Comparison of ENCODE assay signal across 16 cellular contexts in genomic region chr2:109085912-109086742, GRCh38. TPM values are rescaled to one million over a fixed set of nuclear protein-coding genes. Genes with fewer than 3 reads are reported as not detected.
DNase-seq lines count a peak whose midpoint lies in the region; ATAC-seq and TF ChIP-seq lines count a peak whose summit lies in the region.
"Had no signal": no experiment of that assay in that cellular context is flagged by ENCODE, and none has a peak within 500 bp of the region (broad histone marks: within the 10 kb centered on the region; RNA-seq: fewer than 3 reads in every experiment).

No MANE protein-coding gene starts in this region.

- H3K27me3 Mint-ChIP-seq in type B pancreatic cell, result peaks cover 4% of the 10 kb centered on the region
- H3K27me3 Mint-ChIP-seq in CD4-positive, alpha-beta memory T cell, result peaks cover 1 to 2% of the 10 kb centered on the region in 2 donors

- H3K36me3 Mint-ChIP-seq in type B pancreatic cell, result no peaks in the 10 kb centered on the region
- no peaks in the 10 kb centered on the region for H3K36me3 Mint-ChIP-seq in CD4-positive, alpha-beta memory T cell
- H3K36me3 Mint-ChIP-seq: CD4-positive, CD25-positive, alpha-beta regulatory T cell had no signal

- TF ChIP-seq CTCF in HEK293 (tag by site-specific recombination; IDR thresholded peaks at IDR 0.05) (no peak), IMR-90 (conservative IDR thresholded peaks at IDR 0.05; ENCODE audit: low read depth, low read length) (no peak), esophagus muscularis mucosa (IDR thresholded peaks at IDR 0.05) (no peak), type B pancreatic cell (conservative IDR thresholded peaks at IDR 0.05) (no peak), breast epithelium (IDR thresholded peaks at IDR 0.05) (no peak)

- no peak overlapping the region for H4K8ac ChIP-seq in IMR-90 (ENCODE audit: low read depth in 2 of 2, low read length in 2 of 2)

- H3K4me1 Mint-ChIP-seq in type B pancreatic cell (ENCODE audit: unreplicated experiment), result peaks cover 8% of the 10 kb centered on the region
- H3K4me1 Mint-ChIP-seq in CD4-positive, alpha-beta memory T cell, result peaks cover 0 to 6% (median 1%) of the 10 kb centered on the region in 4 donors
- H3K4me1 Mint-ChIP-seq: GM23338 had no signal

- in situ Hi-C loops in IMR-90 (cut with MboI; ENCODE audit: low sequenced_read_pairs), result no loop called here

- intact Hi-C loops in IMR-90 (cut with micrococcal nuclease) (no loop called here), esophagus muscularis mucosa (cut with DNase I) (no loop called here), breast epithelium (cut with DNase I; ENCODE audit: low total_unique reads) (no loop called here)
- intact Hi-C loops in CD4-positive, alpha-beta memory T cell (cut with micrococcal nuclease), result no loop called here

- no peak for TF ChIP-seq EP300 in esophagus muscularis mucosa (IDR thresholded peaks at IDR 0.05)

- H3K4me3 ChIP-seq in HEK293 (ENCODE audit: low read depth, low read length) (no peak overlapping the region), IMR-90 (ENCODE audit: insufficient read depth, low read depth, low read length) (no peak overlapping the region), esophagus muscularis mucosa (no peak overlapping the region), breast epithelium (no peak overlapping the region)
- no peak overlapping the region for H3K4me3 ChIP-seq in CD4-positive, alpha-beta memory T cell (ENCODE audit: low read length in 2 of 2)
- H3K4me3 ChIP-seq: GM23338 had no signal

- no peaks in the 10 kb centered on the region for H3K9me1 ChIP-seq in IMR-90 (ENCODE audit: insufficient read depth, low read length)

- H2BK15ac ChIP-seq in IMR-90 (ENCODE audit: low read depth, low read length), result no peak overlapping the region

- H3K56ac ChIP-seq in IMR-90 (ENCODE audit: extremely low read depth, insufficient read depth, low read length), result no peak overlapping the region

- H3K79me1 ChIP-seq in IMR-90 (ENCODE audit: low read depth in 1 of 2, low read length in 2 of 2), result no peaks in the 10 kb centered on the region

- H3K4me1 ChIP-seq in HEK293 (ENCODE audit: control insufficient read depth, insufficient read depth, low read length) (no peaks in the 10 kb centered on the region), IMR-90 (ENCODE audit: control insufficient read depth, insufficient read depth, low read length) (peaks cover 3% of the 10 kb centered on the region; the same call in 1 of the 2 replicates), esophagus muscularis mucosa (no peaks in the 10 kb centered on the region), breast epithelium (no peaks in the 10 kb centered on the region)
- H3K4me1 ChIP-seq in CD4-positive, alpha-beta memory T cell (ENCODE audit: insufficient read depth, low read length), result no peaks in the 10 kb centered on the region
- H3K4me1 ChIP-seq: BE2C had no signal

- no peaks in the 10 kb centered on the region for H3K9me3 ChIP-seq in HEK293 (ENCODE audit: control insufficient read depth, insufficient read depth, low read depth, low read length)
- peaks cover 4% of the 10 kb centered on the region; the same call in 1 of the 2 replicates for H3K9me3 ChIP-seq in IMR-90 (ENCODE audit: control insufficient read depth, insufficient read depth, low read length)
- no peaks in the 10 kb centered on the region for H3K9me3 ChIP-seq in esophagus muscularis mucosa
- no peaks in the 10 kb centered on the region for H3K9me3 ChIP-seq in CD4-positive, alpha-beta memory T cell (ENCODE audit: control insufficient read depth in 1 of 2, low read length in 2 of 2)
- H3K9me3 ChIP-seq in breast epithelium, result no peaks in the 10 kb centered on the region
- H3K9me3 ChIP-seq: BE2C had no signal

- H3K9me3 Mint-ChIP-seq in type B pancreatic cell, result peaks cover 4% of the 10 kb centered on the region
- H3K9me3 Mint-ChIP-seq in CD4-positive, alpha-beta memory T cell, result peaks cover 0 to 4% (median 0%) of the 10 kb centered on the region in 8 donors
- H3K9me3 Mint-ChIP-seq: HFFc6 had no signal

- peak overlapping the region; percentile 10 for H2AFZ ChIP-seq in IMR-90 (replicated peaks; ENCODE audit: low read length, poor library complexity)
- H2AFZ ChIP-seq: GM23338 had no signal

- no TSS peak for BruUV-seq in IMR-90 (replicated peaks; lab: Mats Ljungman, UMichigan)

- no peak overlapping the region for H4K91ac ChIP-seq in IMR-90 (ENCODE audit: insufficient read depth, low read depth, low read length)

- H3K18ac ChIP-seq in IMR-90 (ENCODE audit: low read depth, low read length), result no peak overlapping the region

- no peak overlapping the region for H2BK5ac ChIP-seq in IMR-90 (ENCODE audit: low read depth, low read length, poor library complexity, severe bottlenecking)

- TF ChIP-seq RAD21 in IMR-90 (IDR thresholded peaks at IDR 0.05; ENCODE audit: low read length), result no peak

- H2BK120ac ChIP-seq in IMR-90 (ENCODE audit: low read depth, low read length), result no peak overlapping the region

- DNase-seq in IMR-90, result no peak
- peak; percentile 89 for DNase-seq in esophagus muscularis mucosa (ENCODE audit: extremely low spot score)
- peak; percentile 47 for DNase-seq in type B pancreatic cell (ENCODE audit: extremely low spot score, unreplicated experiment)
- no peak for DNase-seq in CD4-positive, alpha-beta memory T cell
- DNase-seq in breast epithelium (ENCODE audit: low spot score in 2 of 2), result no peak
- DNase-seq: ACHN; BE2C; C1 segment of cervical spinal cord; Calu3; CD4-positive, CD25-positive, alpha-beta regulatory T cell; DMS79 treated with DMSO at 0.1 percent for 48 hours; GF-D8; HCEC 1CT; HFFc6 had no signal

- H4K20me1 ChIP-seq in IMR-90 (ENCODE audit: insufficient read depth, low read length), result no peaks in the 10 kb centered on the region

- no peak overlapping the region for H2AK9ac ChIP-seq in IMR-90 (replicated peaks; ENCODE audit: low read depth, low read length, poor library complexity)

- WGBS in IMR-90 (ENCODE audit: extremely low coverage in 2 of 2, insufficient read length in 1 of 2), 2 experiments, result 35% methylated on average over 2 of the region's 11 CpGs; no CpG with 5 or more reads in 1 of the 2 experiments
- WGBS in esophagus muscularis mucosa, result 85% methylated on average over 10 of the region's 11 CpGs

- no peak overlapping the region for H3K4ac ChIP-seq in IMR-90 (ENCODE audit: low read depth, low read length)

- H3K36me3 ChIP-seq in HEK293 (ENCODE audit: control insufficient read depth in 2 of 2, insufficient read depth in 1 of 2, low read length in 2 of 2) (no peaks in the 10 kb centered on the region), IMR-90 (ENCODE audit: control insufficient read depth, insufficient read depth, low read length) (no peaks in the 10 kb centered on the region), esophagus muscularis mucosa (no peaks in the 10 kb centered on the region), breast epithelium (no peaks in the 10 kb centered on the region)
- H3K36me3 ChIP-seq in CD4-positive, alpha-beta memory T cell (ENCODE audit: insufficient read depth, low read length), result no peaks in the 10 kb centered on the region
- H3K36me3 ChIP-seq: BE2C had no signal

- no peak overlapping the region for H3K27ac Mint-ChIP-seq in type B pancreatic cell
- no peak overlapping the region for H3K27ac Mint-ChIP-seq in CD4-positive, alpha-beta memory T cell
- H3K27ac Mint-ChIP-seq: GM23338, HFFc6 had no signal

- H3K9ac ChIP-seq in IMR-90 (ENCODE audit: low read depth, low read length), result no peak overlapping the region

- peaks cover 33% of the 10 kb centered on the region for H3K27me3 ChIP-seq in IMR-90 (ENCODE audit: control insufficient read depth, insufficient read depth, low read length)
- H3K27me3 ChIP-seq in esophagus muscularis mucosa, result no peaks in the 10 kb centered on the region
- H3K27me3 ChIP-seq in CD4-positive, alpha-beta memory T cell (ENCODE audit: insufficient read depth, low read length), result no peaks in the 10 kb centered on the region
- H3K27me3 ChIP-seq in breast epithelium, result no peaks in the 10 kb centered on the region
- H3K27me3 ChIP-seq: BE2C had no signal

- H3K14ac ChIP-seq in IMR-90 (replicated peaks; ENCODE audit: low read depth, low read length), result no peak overlapping the region

- no peak overlapping the region for H4K5ac ChIP-seq in IMR-90 (ENCODE audit: low read depth, low read length)

- H3K4me3 Mint-ChIP-seq in type B pancreatic cell, result no peak overlapping the region
- no peak overlapping the region for H3K4me3 Mint-ChIP-seq in CD4-positive, alpha-beta memory T cell
- H3K4me3 Mint-ChIP-seq: CD4-positive, CD25-positive, alpha-beta regulatory T cell; GM23338; HFFc6 had no signal

- H2BK20ac ChIP-seq in IMR-90 (ENCODE audit: low read depth, low read length), result no peak overlapping the region

- TF ChIP-seq POLR2A in IMR-90 (IDR thresholded peaks at IDR 0.05; ENCODE audit: low read depth, low read length), result no peak
- TF ChIP-seq POLR2A in esophagus muscularis mucosa (IDR thresholded peaks at IDR 0.05; ENCODE audit: low read depth), result no peak
- no peak for TF ChIP-seq POLR2A in breast epithelium (IDR thresholded peaks at IDR 0.05)

- no peak overlapping the region for H3K4me2 ChIP-seq in IMR-90 (ENCODE audit: low read depth, low read length)
- H3K4me2 ChIP-seq: GM23338 had no signal

- H3K27ac ChIP-seq in HEK293 (ENCODE audit: extremely low read depth, low read depth, low read length) (no peak overlapping the region), IMR-90 (ENCODE audit: insufficient read depth, low read length) (no peak overlapping the region), esophagus muscularis mucosa (replicated peaks in 1 of 4) (no peak overlapping the region), breast epithelium (no peak overlapping the region)
- no peak overlapping the region for H3K27ac ChIP-seq in CD4-positive, alpha-beta memory T cell (ENCODE audit: low read depth, low read length)

- no peak overlapping the region for H3K23ac ChIP-seq in IMR-90 (ENCODE audit: low read depth, low read length)

- dilution Hi-C loops in IMR-90 (cut with HindIII; ENCODE audit: low sequenced_read_pairs, unreplicated experiment), result no loop called here

- no peak overlapping the region for H2AK5ac ChIP-seq in IMR-90 (ENCODE audit: low read depth, low read length)

- CTCF ChIA-PET in HEK293 (lab: Yijun Ruan, JAX), result no interaction called here
- CTCF ChIA-PET in IMR-90 (lab: Yijun Ruan, JAX), result no interaction called here
- CTCF ChIA-PET in CD4-positive, alpha-beta memory T cell (lab: Charles Lee; ENCODE audit: partially characterized antibody), result no interaction called here

- POLR2A ChIA-PET in HEK293 (lab: Yijun Ruan, JAX), result no interaction called here
- POLR2A ChIA-PET in IMR-90 (lab: Charles Lee; ENCODE audit: unreplicated experiment), result no interaction called here
- POLR2A ChIA-PET in CD4-positive, alpha-beta memory T cell (lab: Charles Lee; ENCODE audit: partially characterized antibody), result no interaction called here

- no peak for ATAC-seq in IMR-90 (ENCODE audit: low read depth)
- ATAC-seq: GM23338 had no signal

RNA-seq across cellular contexts. Expression of gene SH3RF3, which starts 42.9 kb away (rescaled TPM):
- total RNA-seq in IMR-90 (2012; rRNA removed), result 3.4 and 3.9 TPM in 2 replicates
- polyA plus RNA-seq in IMR-90 (2012; rRNA removed), result 5.3 and 5.7 TPM in 2 replicates
- 2.9 and 5.9 TPM in 2 replicates for polyA plus RNA-seq in IMR-90 (2012; cell fraction: cytosol; rRNA removed)
- 10.7 and 11.0 TPM in 2 replicates for polyA plus RNA-seq in IMR-90 (2012; cell fraction: nucleus; rRNA removed; ENCODE audit: low replicate concordance)
- total RNA-seq in esophagus muscularis mucosa, result 10 to 100 TPM in 2 of 4 donors, 1 to 10 TPM in 2; 6.3 to 17.5 (median 11.3) TPM
- total RNA-seq in type B pancreatic cell (ENCODE audit: low replicate concordance), result 2.5 and 13.9 TPM in 2 replicates
- total RNA-seq in CD4-positive, alpha-beta memory T cell, result 1 to 10 TPM; 2.1 to 2.2 TPM
- under 1 TPM in 1 of 2 donors, not detected in 1; 0.26 TPM for polyA plus RNA-seq in CD4-positive, alpha-beta memory T cell
- 1 to 10 TPM; 3.2 to 5.6 (median 4.6) TPM for total RNA-seq in breast epithelium

Comparison
In these comparisons a context has a peak if more than half of its experiments do, and no peak if none do; other contexts are left out.
1. DNase-seq: peak in esophagus muscularis mucosa (single experiment) and type B pancreatic cell (single experiment); none in IMR-90 (single experiment), CD4-positive, alpha-beta memory T cell (0 of 5) and breast epithelium (0 of 2).